In the genomic region with DNA sequence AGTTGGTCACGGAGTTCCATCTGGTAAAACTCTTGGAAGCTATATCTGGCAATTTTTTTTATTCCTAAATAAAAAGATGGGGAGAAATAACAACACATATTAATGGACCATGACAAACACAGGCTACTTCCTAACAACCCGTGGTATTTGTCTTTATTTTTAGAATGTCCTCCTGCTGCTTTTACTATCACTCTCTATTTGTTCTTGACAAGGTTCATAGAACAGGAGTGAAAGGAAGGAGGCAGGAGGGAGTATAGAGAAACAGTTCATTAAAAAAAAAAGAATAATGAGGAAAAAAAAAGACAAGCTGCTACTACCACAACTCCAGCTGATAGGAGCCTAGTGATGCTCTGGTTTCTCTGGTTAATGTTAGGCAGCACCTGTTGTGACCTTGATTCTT, we compare ENCODE assay signal across 23 cellular contexts.
DNase-seq lines count a peak whose midpoint lies in the region; ATAC-seq and TF ChIP-seq lines count a peak whose summit lies in the region.
"Had no signal": no experiment of that assay in that cellular context is flagged by ENCODE, and none has a peak within 500 bp of the region (broad histone marks: within the 10 kb centered on the region; RNA-seq: fewer than 3 reads in every experiment).

No MANE protein-coding gene starts in this region.

- H3K4me1 ChIP-seq in heart left ventricle = peaks cover 0 to 12% (median 3%) of the 10 kb centered on the region in 12 donors
- H3K4me1 ChIP-seq: Caco-2 had no signal

- 10 to 34% (median 17%) methylated on average over 2 of the region's 2 CpGs for WGBS in heart left ventricle, 4 donors

- H3K4me3 ChIP-seq in heart left ventricle (no peak overlapping the region), brain microvascular endothelial cell (ENCODE audit: low read depth, low read length) (no peak overlapping the region)
- H3K4me3 ChIP-seq: GM23248, K562 had no signal

- in situ Hi-C loops in brain microvascular endothelial cell (cut with HindIII; ENCODE audit: low pct_ligation_motif_present, low sequenced_read_pairs) = no loop called here

- H3K27me3 ChIP-seq in heart left ventricle = no peaks in the 10 kb centered on the region
- H3K27me3 ChIP-seq in brain microvascular endothelial cell (replicated peaks) = no peaks in the 10 kb centered on the region

- intact Hi-C loops in heart left ventricle (cut with DNase I) (loop anchor here in 1 of 10 donors (2.0 kb wide), 1 partner anchor 21 kb away; no protein-coding TSS in a partner anchor), left cardiac atrium (cut with DNase I) (no loop called here)

- no peak for DNase-seq in heart left ventricle
- no peak for DNase-seq in left cardiac atrium
- DNase-seq in NCI-H187 treated with DMSO at 0.1 percent for 48 hours (lab: John Stamatoyannopoulos, UW) = peak; percentile 49
- peak; percentile 25 to 82 for DNase-seq in NCI-H446 (lab: John Stamatoyannopoulos, UW)
- DNase-seq in left kidney (ENCODE audit: low read depth, low spot score) = peak; percentile 57
- no peak for DNase-seq in brain microvascular endothelial cell
- DNase-seq: Caco-2; CD8-positive, alpha-beta T cell; DMS 273 treated with DMSO at 0.1 percent for 48 hours; DND-41; GM23248; H9; Kasumi-1; NCI-H1105 treated with DMSO at 0.1 percent for 48 hours; NCI-H2107; NCI-H524; SHP77 treated with DMSO at 0.1 percent for 48 hours had no signal

- TF ChIP-seq CTCF in heart left ventricle (IDR thresholded peaks at IDR 0.05) (no peak), brain microvascular endothelial cell (IDR thresholded peaks at IDR 0.05; ENCODE audit: low read depth, low read length, missing control alignments) (no peak)

- H3K36me3 ChIP-seq in heart left ventricle (no peaks in the 10 kb centered on the region), brain microvascular endothelial cell (replicated peaks) (no peaks in the 10 kb centered on the region)

- no peak overlapping the region for H3K27ac ChIP-seq in heart left ventricle
- no peak overlapping the region for H3K27ac ChIP-seq in brain microvascular endothelial cell
- H3K27ac ChIP-seq: C4-2B, GM23248, RWPE1 had no signal

- no peaks in the 10 kb centered on the region for H3K9me3 ChIP-seq in heart left ventricle
- H3K9me3 ChIP-seq: Caco-2 had no signal

- ATAC-seq in heart left ventricle (peak in 3 of 4 donors; percentile 39 to 61 (median 54)), left cardiac atrium (no peak), GM21515 (IDR thresholded peaks at IDR 0.05; ENCODE audit: unreplicated experiment) (no peak), SK-N-SH treated with all-trans-retinoic acid at 6 μM for 48 hours (no peak)
- ATAC-seq: CD8-positive, alpha-beta T cell; K562; Panc1 had no signal

- TF ChIP-seq POLR2A in heart left ventricle (IDR thresholded peaks at IDR 0.05) = no peak

TF ChIP-seq in SK-N-SH treated with all-trans-retinoic acid at 6 μM for 48 hours, 23 proteins besides CTCF, POLR2A, EP300 and RAD21 (continues in another document):
- TF ChIP-seq ZFP30 (CRISPR knock-in tag; IDR thresholded peaks at IDR 0.05) (no peak), BACH2 (CRISPR knock-in tag; IDR thresholded peaks at IDR 0.05; ENCODE audit: borderline replicate concordance) (no peak), TOX (CRISPR knock-in tag; IDR thresholded peaks at IDR 0.05; ENCODE audit: borderline replicate concordance) (no peak), TCF4 (CRISPR knock-in tag; IDR thresholded peaks at IDR 0.05; ENCODE audit: borderline replicate concordance) (no peak), PPARA (CRISPR knock-in tag; IDR thresholded peaks at IDR 0.05; ENCODE audit: borderline replicate concordance) (no peak), ISL1 (CRISPR knock-in tag; IDR thresholded peaks at IDR 0.05) (no peak), ZNF8 (CRISPR knock-in tag; IDR thresholded peaks at IDR 0.05) (no peak), ESRRG (CRISPR knock-in tag; IDR thresholded peaks at IDR 0.05) (no peak), ZNF70 (CRISPR knock-in tag; IDR thresholded peaks at IDR 0.05) (no peak), ARNTL (CRISPR knock-in tag; IDR thresholded peaks at IDR 0.05; ENCODE audit: borderline replicate concordance, low read depth) (no peak), GLIS3 (CRISPR knock-in tag; IDR thresholded peaks at IDR 0.05) (no peak), POU6F1 (CRISPR knock-in tag; IDR thresholded peaks at IDR 0.05; ENCODE audit: borderline replicate concordance, low read depth) (no peak), ZNF565 (CRISPR knock-in tag; conservative IDR thresholded peaks at IDR 0.05; ENCODE audit: low read depth) (no peak)
- TF ChIP-seq, protein P1, sequence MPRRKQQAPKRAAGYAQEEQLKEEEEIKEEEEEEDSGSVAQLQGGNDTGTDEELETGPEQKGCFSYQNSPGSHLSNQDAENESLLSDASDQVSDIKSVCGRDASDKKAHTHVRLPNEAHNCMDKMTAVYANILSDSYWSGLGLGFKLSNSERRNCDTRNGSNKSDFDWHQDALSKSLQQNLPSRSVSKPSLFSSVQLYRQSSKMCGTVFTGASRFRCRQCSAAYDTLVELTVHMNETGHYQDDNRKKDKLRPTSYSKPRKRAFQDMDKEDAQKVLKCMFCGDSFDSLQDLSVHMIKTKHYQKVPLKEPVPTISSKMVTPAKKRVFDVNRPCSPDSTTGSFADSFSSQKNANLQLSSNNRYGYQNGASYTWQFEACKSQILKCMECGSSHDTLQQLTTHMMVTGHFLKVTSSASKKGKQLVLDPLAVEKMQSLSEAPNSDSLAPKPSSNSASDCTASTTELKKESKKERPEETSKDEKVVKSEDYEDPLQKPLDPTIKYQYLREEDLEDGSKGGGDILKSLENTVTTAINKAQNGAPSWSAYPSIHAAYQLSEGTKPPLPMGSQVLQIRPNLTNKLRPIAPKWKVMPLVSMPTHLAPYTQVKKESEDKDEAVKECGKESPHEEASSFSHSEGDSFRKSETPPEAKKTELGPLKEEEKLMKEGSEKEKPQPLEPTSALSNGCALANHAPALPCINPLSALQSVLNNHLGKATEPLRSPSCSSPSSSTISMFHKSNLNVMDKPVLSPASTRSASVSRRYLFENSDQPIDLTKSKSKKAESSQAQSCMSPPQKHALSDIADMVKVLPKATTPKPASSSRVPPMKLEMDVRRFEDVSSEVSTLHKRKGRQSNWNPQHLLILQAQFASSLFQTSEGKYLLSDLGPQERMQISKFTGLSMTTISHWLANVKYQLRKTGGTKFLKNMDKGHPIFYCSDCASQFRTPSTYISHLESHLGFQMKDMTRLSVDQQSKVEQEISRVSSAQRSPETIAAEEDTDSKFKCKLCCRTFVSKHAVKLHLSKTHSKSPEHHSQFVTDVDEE (CRISPR knock-in tag; IDR thresholded peaks at IDR 0.05) = no peak
- TF ChIP-seq, protein P2, sequence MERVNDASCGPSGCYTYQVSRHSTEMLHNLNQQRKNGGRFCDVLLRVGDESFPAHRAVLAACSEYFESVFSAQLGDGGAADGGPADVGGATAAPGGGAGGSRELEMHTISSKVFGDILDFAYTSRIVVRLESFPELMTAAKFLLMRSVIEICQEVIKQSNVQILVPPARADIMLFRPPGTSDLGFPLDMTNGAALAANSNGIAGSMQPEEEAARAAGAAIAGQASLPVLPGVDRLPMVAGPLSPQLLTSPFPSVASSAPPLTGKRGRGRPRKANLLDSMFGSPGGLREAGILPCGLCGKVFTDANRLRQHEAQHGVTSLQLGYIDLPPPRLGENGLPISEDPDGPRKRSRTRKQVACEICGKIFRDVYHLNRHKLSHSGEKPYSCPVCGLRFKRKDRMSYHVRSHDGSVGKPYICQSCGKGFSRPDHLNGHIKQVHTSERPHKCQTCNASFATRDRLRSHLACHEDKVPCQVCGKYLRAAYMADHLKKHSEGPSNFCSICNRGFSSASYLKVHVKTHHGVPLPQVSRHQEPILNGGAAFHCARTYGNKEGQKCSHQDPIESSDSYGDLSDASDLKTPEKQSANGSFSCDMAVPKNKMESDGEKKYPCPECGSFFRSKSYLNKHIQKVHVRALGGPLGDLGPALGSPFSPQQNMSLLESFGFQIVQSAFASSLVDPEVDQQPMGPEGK (CRISPR knock-in tag; IDR thresholded peaks at IDR 0.05; ENCODE audit: borderline replicate concordance) = no peak
- TF ChIP-seq, protein P3, sequence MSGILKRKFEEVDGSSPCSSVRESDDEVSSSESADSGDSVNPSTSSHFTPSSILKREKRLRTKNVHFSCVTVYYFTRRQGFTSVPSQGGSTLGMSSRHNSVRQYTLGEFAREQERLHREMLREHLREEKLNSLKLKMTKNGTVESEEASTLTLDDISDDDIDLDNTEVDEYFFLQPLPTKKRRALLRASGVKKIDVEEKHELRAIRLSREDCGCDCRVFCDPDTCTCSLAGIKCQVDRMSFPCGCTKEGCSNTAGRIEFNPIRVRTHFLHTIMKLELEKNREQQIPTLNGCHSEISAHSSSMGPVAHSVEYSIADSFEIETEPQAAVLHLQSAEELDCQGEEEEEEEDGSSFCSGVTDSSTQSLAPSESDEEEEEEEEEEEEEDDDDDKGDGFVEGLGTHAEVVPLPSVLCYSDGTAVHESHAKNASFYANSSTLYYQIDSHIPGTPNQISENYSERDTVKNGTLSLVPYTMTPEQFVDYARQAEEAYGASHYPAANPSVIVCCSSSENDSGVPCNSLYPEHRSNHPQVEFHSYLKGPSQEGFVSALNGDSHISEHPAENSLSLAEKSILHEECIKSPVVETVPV (CRISPR knock-in tag; IDR thresholded peaks at IDR 0.05) = no peak
- TF ChIP-seq, protein P4, sequence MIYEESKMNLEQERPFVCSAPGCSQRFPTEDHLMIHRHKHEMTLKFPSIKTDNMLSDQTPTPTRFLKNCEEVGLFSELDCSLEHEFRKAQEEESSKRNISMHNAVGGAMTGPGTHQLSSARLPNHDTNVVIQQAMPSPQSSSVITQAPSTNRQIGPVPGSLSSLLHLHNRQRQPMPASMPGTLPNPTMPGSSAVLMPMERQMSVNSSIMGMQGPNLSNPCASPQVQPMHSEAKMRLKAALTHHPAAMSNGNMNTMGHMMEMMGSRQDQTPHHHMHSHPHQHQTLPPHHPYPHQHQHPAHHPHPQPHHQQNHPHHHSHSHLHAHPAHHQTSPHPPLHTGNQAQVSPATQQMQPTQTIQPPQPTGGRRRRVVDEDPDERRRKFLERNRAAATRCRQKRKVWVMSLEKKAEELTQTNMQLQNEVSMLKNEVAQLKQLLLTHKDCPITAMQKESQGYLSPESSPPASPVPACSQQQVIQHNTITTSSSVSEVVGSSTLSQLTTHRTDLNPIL (CRISPR knock-in tag; IDR thresholded peaks at IDR 0.05; ENCODE audit: low read depth) = no peak

Comparison
In these comparisons a context has a peak if more than half of its experiments do, and no peak if none do; other contexts are left out.
1. ATAC-seq: peak in heart left ventricle (3 of 4); none in left cardiac atrium (0 of 2), GM21515 (single experiment) and SK-N-SH treated with all-trans-retinoic acid at 6 μM for 48 hours (single experiment).
2. DNase-seq: peak in NCI-H187 treated with DMSO at 0.1 percent for 48 hours (single experiment), NCI-H446 (2 of 2) and left kidney (single experiment); none in heart left ventricle (0 of 5), left cardiac atrium (single experiment) and brain microvascular endothelial cell (single experiment).